Comparison of ENCODE assay signal across 1 cellular context in the genomic region with DNA sequence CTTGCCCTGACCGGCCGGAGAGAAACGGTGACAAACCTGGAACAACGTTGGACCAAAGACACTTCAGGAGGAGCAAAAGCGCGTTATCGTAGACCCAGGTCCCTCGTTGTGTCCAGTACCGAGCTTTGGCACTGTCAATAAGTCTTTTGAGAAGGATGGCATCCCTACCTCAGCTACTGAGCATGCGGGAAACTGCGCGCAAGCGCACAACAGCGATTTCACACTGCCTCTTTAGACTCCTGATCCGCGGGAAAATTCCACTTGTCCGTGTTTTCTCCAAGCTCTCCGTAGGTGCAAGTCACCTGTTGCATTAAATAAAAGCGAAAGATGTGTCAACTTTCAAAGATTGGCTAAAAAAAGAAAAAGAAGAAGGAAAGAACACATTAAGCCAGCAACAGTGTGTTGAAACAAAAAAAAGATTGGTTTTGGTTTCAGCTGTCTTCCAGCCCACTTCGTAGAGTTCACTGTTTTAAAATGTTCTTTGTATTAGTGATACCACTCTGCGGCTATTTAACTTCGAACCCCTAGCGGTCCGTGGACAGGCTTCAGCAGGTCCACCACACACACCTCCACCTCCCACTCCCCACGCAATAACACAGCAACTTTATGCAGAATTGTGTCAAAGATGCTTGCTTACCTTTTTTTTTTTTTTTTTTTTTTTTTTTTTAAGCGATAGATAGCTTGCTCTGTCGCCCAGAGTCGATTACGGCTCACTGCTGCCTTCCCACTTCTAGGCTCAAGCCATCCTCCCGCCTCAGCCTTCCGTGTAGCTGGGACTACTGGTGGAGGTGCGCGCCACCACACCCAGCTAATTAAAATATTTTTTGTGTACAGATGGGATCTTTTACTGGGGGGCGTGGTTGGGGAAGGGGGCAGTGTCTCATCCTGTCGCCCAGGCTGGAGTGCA.
TF ChIP-seq lines count a peak whose summit lies in the region.

A gene with protein sequence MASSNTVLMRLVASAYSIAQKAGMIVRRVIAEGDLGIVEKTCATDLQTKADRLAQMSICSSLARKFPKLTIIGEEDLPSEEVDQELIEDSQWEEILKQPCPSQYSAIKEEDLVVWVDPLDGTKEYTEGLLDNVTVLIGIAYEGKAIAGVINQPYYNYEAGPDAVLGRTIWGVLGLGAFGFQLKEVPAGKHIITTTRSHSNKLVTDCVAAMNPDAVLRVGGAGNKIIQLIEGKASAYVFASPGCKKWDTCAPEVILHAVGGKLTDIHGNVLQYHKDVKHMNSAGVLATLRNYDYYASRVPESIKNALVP (minus strand): TSS at position 139 of the 907 bp plus-strand sequence. CDS start 9,942 bp downstream, outside the sequence.

TF ChIP-seq in HepG2, 621 proteins besides CTCF, POLR2A, EP300 and RAD21 (continued from another document):
- TF ChIP-seq, protein P1, sequence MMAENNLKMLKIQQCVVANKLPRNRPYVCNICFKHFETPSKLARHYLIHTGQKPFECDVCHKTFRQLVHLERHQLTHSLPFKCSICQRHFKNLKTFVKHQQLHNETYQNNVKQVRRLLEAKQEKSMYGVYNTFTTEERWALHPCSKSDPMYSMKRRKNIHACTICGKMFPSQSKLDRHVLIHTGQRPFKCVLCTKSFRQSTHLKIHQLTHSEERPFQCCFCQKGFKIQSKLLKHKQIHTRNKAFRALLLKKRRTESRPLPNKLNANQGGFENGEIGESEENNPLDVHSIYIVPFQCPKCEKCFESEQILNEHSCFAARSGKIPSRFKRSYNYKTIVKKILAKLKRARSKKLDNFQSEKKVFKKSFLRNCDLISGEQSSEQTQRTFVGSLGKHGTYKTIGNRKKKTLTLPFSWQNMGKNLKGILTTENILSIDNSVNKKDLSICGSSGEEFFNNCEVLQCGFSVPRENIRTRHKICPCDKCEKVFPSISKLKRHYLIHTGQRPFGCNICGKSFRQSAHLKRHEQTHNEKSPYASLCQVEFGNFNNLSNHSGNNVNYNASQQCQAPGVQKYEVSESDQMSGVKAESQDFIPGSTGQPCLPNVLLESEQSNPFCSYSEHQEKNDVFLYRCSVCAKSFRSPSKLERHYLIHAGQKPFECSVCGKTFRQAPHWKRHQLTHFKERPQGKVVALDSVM (CRISPR knock-in tag; IDR thresholded peaks at IDR 0.05): no peak
- peak; percentile 41; the same call in 1 of the 2 replicates for TF ChIP-seq KAT7 (CRISPR knock-in tag; IDR thresholded peaks at IDR 0.05; ENCODE audit: borderline replicate concordance)
- TF ChIP-seq, protein P2, sequence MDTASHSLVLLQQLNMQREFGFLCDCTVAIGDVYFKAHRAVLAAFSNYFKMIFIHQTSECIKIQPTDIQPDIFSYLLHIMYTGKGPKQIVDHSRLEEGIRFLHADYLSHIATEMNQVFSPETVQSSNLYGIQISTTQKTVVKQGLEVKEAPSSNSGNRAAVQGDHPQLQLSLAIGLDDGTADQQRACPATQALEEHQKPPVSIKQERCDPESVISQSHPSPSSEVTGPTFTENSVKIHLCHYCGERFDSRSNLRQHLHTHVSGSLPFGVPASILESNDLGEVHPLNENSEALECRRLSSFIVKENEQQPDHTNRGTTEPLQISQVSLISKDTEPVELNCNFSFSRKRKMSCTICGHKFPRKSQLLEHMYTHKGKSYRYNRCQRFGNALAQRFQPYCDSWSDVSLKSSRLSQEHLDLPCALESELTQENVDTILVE (CRISPR knock-in tag; IDR thresholded peaks at IDR 0.05): peak; percentile 54; the same call in 1 of the 2 replicates
- no peak for TF ChIP-seq PAX8 (CRISPR knock-in tag; IDR thresholded peaks at IDR 0.05; ENCODE audit: borderline replicate concordance)
